ENCODE assay signal across 7 cellular contexts in the genomic region with DNA sequence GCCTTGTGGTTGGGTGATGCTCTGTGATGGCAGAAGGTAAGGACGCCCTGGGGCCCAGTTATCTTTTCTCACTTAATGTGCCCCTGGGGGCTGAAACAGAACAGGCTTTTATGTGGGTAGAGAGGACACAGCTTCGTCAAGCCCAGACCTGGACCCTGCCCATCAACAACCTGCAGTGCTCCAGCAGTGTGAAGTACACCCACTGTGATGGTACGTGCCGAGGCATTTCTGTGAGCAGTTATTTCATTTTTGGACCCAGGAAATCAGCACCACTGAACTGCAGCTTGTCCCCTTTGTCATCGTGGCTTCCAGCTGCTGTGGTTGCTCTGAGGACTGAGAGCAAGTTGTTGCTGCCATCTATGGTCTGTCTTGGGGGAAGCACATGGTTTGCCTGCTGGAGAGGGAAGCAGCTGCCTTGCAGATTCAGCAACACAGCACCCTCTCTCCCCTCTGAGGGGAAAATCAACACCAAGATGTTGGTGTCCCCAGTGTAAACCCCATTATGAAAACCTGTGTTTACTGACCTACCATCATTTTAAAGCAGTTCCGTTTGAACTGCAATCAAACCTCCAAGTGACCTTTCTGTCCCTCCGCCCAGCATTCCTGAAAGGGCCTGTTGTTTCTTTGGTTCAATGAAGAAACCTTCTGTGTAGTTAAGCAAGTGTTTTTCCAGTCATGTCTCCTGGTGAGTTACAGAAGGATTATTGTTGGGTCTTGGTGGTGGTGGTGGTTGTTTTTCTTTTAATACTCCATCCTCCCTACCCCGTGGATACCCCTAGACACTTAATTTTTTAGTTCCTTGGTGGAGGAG.
A peak's percentile ranks its signal among the peaks of the same experiment; 100 is the strongest.
DNase-seq lines count a peak whose midpoint lies in the region; ATAC-seq and TF ChIP-seq lines count a peak whose summit lies in the region.

No MANE protein-coding gene starts in this region.

- H3K79me2 ChIP-seq in hepatocyte = no peaks in the 10 kb centered on the region
- no peaks in the 10 kb centered on the region for H3K79me2 ChIP-seq in smooth muscle cell (ENCODE audit: low read depth)

- H3K4me1 ChIP-seq in hepatocyte (ENCODE audit: insufficient read depth) = peaks cover 16% of the 10 kb centered on the region
- peaks cover 14% of the 10 kb centered on the region for H3K4me1 ChIP-seq in smooth muscle cell (ENCODE audit: low read depth)

- no peak overlapping the region for H2AFZ ChIP-seq in hepatocyte
- H2AFZ ChIP-seq in smooth muscle cell (ENCODE audit: low read depth) = no peak overlapping the region

- H3K9me3 ChIP-seq in hepatocyte (ENCODE audit: low read depth) = no peaks in the 10 kb centered on the region
- no peaks in the 10 kb centered on the region for H3K9me3 ChIP-seq in smooth muscle cell (replicated peaks; ENCODE audit: low read depth)

- H4K20me1 ChIP-seq in hepatocyte (ENCODE audit: insufficient read depth, poor library complexity, severe bottlenecking) (no peaks in the 10 kb centered on the region), smooth muscle cell (ENCODE audit: low read depth) (no peaks in the 10 kb centered on the region)

- H3K9ac ChIP-seq in smooth muscle cell (ENCODE audit: low read depth) = no peak overlapping the region

- no peaks in the 10 kb centered on the region for H3K36me3 ChIP-seq in hepatocyte (replicated peaks; ENCODE audit: insufficient read depth, low read depth)
- H3K36me3 ChIP-seq in smooth muscle cell (ENCODE audit: low read depth) = no peaks in the 10 kb centered on the region

- H3F3A ChIP-seq in smooth muscle cell (ENCODE audit: low read depth) = peaks cover 7% of the 10 kb centered on the region

- H3K9me2 ChIP-seq in hepatocyte (replicated peaks; ENCODE audit: insufficient read depth) = no peaks in the 10 kb centered on the region

- TF ChIP-seq CTCF in hepatocyte (IDR thresholded peaks at IDR 0.05; ENCODE audit: poor library complexity) (peak; percentile 72), smooth muscle cell (IDR thresholded peaks at IDR 0.05; ENCODE audit: borderline replicate concordance, insufficient read depth, poor library complexity, severe bottlenecking) (peak; percentile 68)

- H3K4me2 ChIP-seq in hepatocyte = no peak overlapping the region
- H3K4me2 ChIP-seq in smooth muscle cell = peak overlapping the region; percentile 57

- H3K27ac ChIP-seq in hepatocyte (no peak overlapping the region), smooth muscle cell (ENCODE audit: low read depth) (peak overlapping the region; percentile 15)

- peak; percentile 92 for DNase-seq in NCI-H146 treated with DMSO at 0.1 percent for 48 hours (lab: John Stamatoyannopoulos, UW; ENCODE audit: unreplicated experiment)
- peak in 4 of 5 donors; percentile 45 to 69 (median 54) for DNase-seq in T-helper 1 cell
- peak; percentile 14 to 95 (median 80) for DNase-seq in anterior cingulate cortex (lab: John Stamatoyannopoulos, UW)
- peak; percentile 81 for DNase-seq in hepatocyte (ENCODE audit: low spot score)
- DNase-seq in smooth muscle cell (lab: John Stamatoyannopoulos, UW; ENCODE audit: unreplicated experiment) = peak; percentile 8

- no peak overlapping the region for H3K4me3 ChIP-seq in hepatocyte
- H3K4me3 ChIP-seq in smooth muscle cell = no peak overlapping the region

- no peaks in the 10 kb centered on the region for H3K27me3 ChIP-seq in hepatocyte
- no peaks in the 10 kb centered on the region for H3K27me3 ChIP-seq in smooth muscle cell (ENCODE audit: low read depth)

- ATAC-seq in GM18502 (IDR thresholded peaks at IDR 0.05; ENCODE audit: poor library complexity, unreplicated experiment) = peak; percentile 96
- peak; percentile 91 for ATAC-seq in HG02870 (IDR thresholded peaks at IDR 0.05; ENCODE audit: unreplicated experiment)

- 40% methylated on average over 8 of the region's 8 CpGs for WGBS in hepatocyte (ENCODE audit: low lambda C conversion rate, missing lambda C conversion rate)
- WGBS in smooth muscle cell (ENCODE audit: low lambda C conversion rate) = 42% methylated on average over 8 of the region's 8 CpGs

Comparison
In these comparisons a context has a peak if more than half of its experiments do, and no peak if none do; other contexts are left out.
1. DNase-seq: peak in every context shown above with its lines; median percentile 92 in NCI-H146 treated with DMSO at 0.1 percent for 48 hours; 81 in hepatocyte; 80 in anterior cingulate cortex; 54 in T-helper 1 cell; 8 in smooth muscle cell.